Comparison of ENCODE assay signal across 8 cellular contexts in the genomic region with DNA sequence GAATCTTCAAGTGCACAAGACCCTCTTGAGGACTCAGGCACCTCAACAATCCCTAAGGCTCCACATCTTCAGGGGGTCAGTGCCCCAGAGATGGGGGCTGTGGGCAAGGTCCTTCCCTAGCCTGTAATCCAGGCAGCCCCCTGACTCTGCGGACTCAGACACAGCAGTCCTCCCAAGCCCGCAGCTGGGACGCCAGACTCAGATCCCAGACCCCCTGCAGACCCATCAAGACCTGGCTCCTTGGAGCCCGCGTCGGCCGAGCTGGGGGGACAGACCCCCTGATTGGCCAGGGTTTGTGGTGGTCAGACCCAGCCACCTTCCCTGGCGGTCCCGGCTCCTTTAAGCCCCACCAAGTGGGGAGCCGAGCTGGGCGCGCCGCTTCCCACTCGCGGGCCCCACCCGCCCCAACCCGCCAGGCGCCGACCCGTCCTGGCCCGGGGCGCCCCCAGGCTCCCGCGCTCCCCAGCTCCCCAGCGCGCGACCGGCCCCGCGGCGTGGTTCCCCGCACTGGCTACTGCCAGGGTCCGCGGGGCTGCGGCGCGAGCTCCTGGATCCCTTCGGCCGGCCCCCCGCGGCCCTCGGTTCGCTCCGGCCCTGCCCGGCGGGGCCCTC. TPM values are rescaled to one million over a fixed set of nuclear protein-coding genes. Genes with fewer than 3 reads are reported as not detected.
DNase-seq lines count a peak whose midpoint lies in the region; ATAC-seq, FAIRE-seq and TF ChIP-seq lines count a peak whose summit lies in the region.

No MANE protein-coding gene starts in this region.

- ATAC-seq in HG02571 (IDR thresholded peaks at IDR 0.05; ENCODE audit: unreplicated experiment): no peak

- H3K36me3 ChIP-seq in astrocyte (ENCODE audit: insufficient read depth, low read length) (no peaks in the 10 kb centered on the region), smooth muscle cell (ENCODE audit: low read depth) (no peaks in the 10 kb centered on the region)

- WGBS in smooth muscle cell (ENCODE audit: low lambda C conversion rate): 1% methylated on average over 18 of the region's 46 CpGs

- H3K4me3 Mint-ChIP-seq in astrocyte (ENCODE audit: unreplicated experiment): peak overlapping the region; percentile 88

- H3K4me2 ChIP-seq in astrocyte (ENCODE audit: low read length): peak overlapping the region; percentile 99
- peak overlapping the region; percentile 100 for H3K4me2 ChIP-seq in smooth muscle cell

- H3K9me3 ChIP-seq in astrocyte (ENCODE audit: insufficient read depth, low read depth, low read length): no peaks in the 10 kb centered on the region
- H3K9me3 ChIP-seq in iPS-18c (ENCODE audit: control insufficient read depth, insufficient read depth, low read length): no peaks in the 10 kb centered on the region
- no peaks in the 10 kb centered on the region for H3K9me3 ChIP-seq in smooth muscle cell (replicated peaks; ENCODE audit: low read depth)

- peaks cover 20% of the 10 kb centered on the region for H3K4me1 Mint-ChIP-seq in astrocyte (ENCODE audit: low read depth, unreplicated experiment)

- H3K9ac ChIP-seq in astrocyte (ENCODE audit: low read length) (peak overlapping the region; percentile 83), smooth muscle cell (ENCODE audit: low read depth) (peak overlapping the region; percentile 71)

- H3K27ac ChIP-seq in HL-60 (replicated peaks): peak overlapping the region; percentile 82
- H3K27ac ChIP-seq in astrocyte (ENCODE audit: low read depth, low read length): peak overlapping the region; percentile 6
- no peak overlapping the region for H3K27ac ChIP-seq in smooth muscle cell (ENCODE audit: low read depth)

- H4K20me1 ChIP-seq in astrocyte (ENCODE audit: insufficient read depth, low read length) (peaks cover 47% of the 10 kb centered on the region), smooth muscle cell (ENCODE audit: low read depth) (peaks cover 46% of the 10 kb centered on the region)

- H3K4me3 ChIP-seq in HL-60 (replicated peaks; ENCODE audit: insufficient read depth, low read length): peak overlapping the region; percentile 94
- peak overlapping the region; percentile 83 for H3K4me3 ChIP-seq in astrocyte (ENCODE audit: insufficient read depth, low read depth, low read length)
- peak overlapping the region; percentile 68 for H3K4me3 ChIP-seq in iPS-18c (ENCODE audit: insufficient read depth, low read depth, low read length)
- peak overlapping the region; percentile 83 for H3K4me3 ChIP-seq in smooth muscle cell

- TF ChIP-seq CTCF in HL-60 (IDR thresholded peaks at IDR 0.05; ENCODE audit: insufficient read depth, low read length) (no peak), astrocyte (IDR thresholded peaks at IDR 0.05; ENCODE audit: insufficient read depth, low read depth, low read length) (no peak), smooth muscle cell (IDR thresholded peaks at IDR 0.05; ENCODE audit: borderline replicate concordance, insufficient read depth, poor library complexity, severe bottlenecking) (no peak)

- FAIRE-seq in astrocyte (lab: Jason Lieb, UNC): no peak

- no peak overlapping the region for H3K27ac Mint-ChIP-seq in astrocyte (ENCODE audit: unreplicated experiment)

- H3K4me1 ChIP-seq in astrocyte (ENCODE audit: insufficient read depth, low read length) (peaks cover 37% of the 10 kb centered on the region), smooth muscle cell (ENCODE audit: low read depth) (peaks cover 37% of the 10 kb centered on the region)

- no peaks in the 10 kb centered on the region for H3F3A ChIP-seq in smooth muscle cell (ENCODE audit: low read depth)

- H3K27me3 Mint-ChIP-seq in astrocyte (ENCODE audit: low read depth, unreplicated experiment): peaks cover 7% of the 10 kb centered on the region

- DNase-seq in HL-60 (ENCODE audit: low read depth in 1 of 2, low spot score in 1 of 2) (no peak), astrocyte (ENCODE audit: low read depth) (no peak), smooth muscle cell (lab: John Stamatoyannopoulos, UW; ENCODE audit: unreplicated experiment) (no peak), ecto neural progenitor cell (ENCODE audit: low spot score) (no peak), NCI-H2196 treated with DMSO at 0.1 percent for 48 hours (lab: John Stamatoyannopoulos, UW; ENCODE audit: unreplicated experiment) (no peak)
- no peak for DNase-seq in stimulated activated CD8-positive, alpha-beta memory T cell treated with anti-CD3 and anti-CD28 coated beads, Interleukin-4, amount 100 ng/mL, for 48 hours

- H3K36me3 Mint-ChIP-seq in astrocyte (ENCODE audit: low read depth, unreplicated experiment): no peaks in the 10 kb centered on the region

- no peaks in the 10 kb centered on the region for H3K9me3 Mint-ChIP-seq in astrocyte (ENCODE audit: unreplicated experiment)

- H2AFZ ChIP-seq in astrocyte (ENCODE audit: low read depth, low read length): peak overlapping the region; percentile 60
- no peak overlapping the region for H2AFZ ChIP-seq in smooth muscle cell (ENCODE audit: low read depth)

- peaks cover 49% of the 10 kb centered on the region for H3K79me2 ChIP-seq in astrocyte (ENCODE audit: insufficient read depth, low read length)
- H3K79me2 ChIP-seq in smooth muscle cell (ENCODE audit: low read depth): peaks cover 43% of the 10 kb centered on the region

- H3K27me3 ChIP-seq in HL-60 (ENCODE audit: insufficient read depth, poor library complexity, severe bottlenecking) (no peaks in the 10 kb centered on the region), astrocyte (ENCODE audit: insufficient read depth, low read length) (no peaks in the 10 kb centered on the region), smooth muscle cell (ENCODE audit: low read depth) (no peaks in the 10 kb centered on the region)

RNA-seq across cellular contexts. Expression of a gene that starts 0.5 kb away (rescaled TPM):
- total RNA-seq in astrocyte (29.0 and 34.2 TPM in 2 replicates), smooth muscle cell (24.2 and 27.3 TPM in 2 replicates)
- polyA plus RNA-seq in smooth muscle cell: 43.4 and 46.0 TPM in 2 replicates

RNA-seq across cellular contexts. Expression of a gene that starts 54.0 kb away (rescaled TPM):
- not detected in 2 replicates for total RNA-seq in astrocyte
- not detected in 2 replicates for total RNA-seq in smooth muscle cell
- polyA plus RNA-seq in smooth muscle cell: not detected in 2 replicates
